ENCODE assay signal across 20 cellular contexts in the genomic region with DNA sequence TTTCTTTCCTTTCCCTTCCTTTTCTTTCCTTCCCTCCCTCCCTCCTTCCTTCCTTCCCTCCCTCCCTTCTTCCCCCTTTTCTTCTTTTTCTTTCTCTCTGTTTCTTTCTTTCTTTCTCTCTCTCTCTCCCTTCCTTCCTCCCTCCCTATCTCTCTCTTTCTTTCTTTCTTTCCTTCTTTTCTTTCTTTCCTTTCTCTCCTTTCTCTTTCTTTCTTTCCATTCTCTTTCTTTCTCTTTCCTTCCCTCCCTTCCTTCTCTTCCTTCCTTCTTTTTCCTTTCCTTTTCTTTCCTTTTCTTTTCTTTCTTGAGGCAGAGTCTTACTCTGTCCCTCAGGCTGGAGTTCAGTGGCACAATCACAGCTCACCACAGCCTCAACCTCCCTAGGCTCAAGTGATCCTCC.
"Had no signal": no experiment of that assay in that cellular context is flagged by ENCODE, and none has a peak within 500 bp of the region (broad histone marks: within the 10 kb centered on the region; RNA-seq: fewer than 3 reads in every experiment).

No MANE protein-coding gene starts in this region.

- H3K27ac ChIP-seq: body of pancreas, cardiac muscle cell, foreskin keratinocyte, parathyroid adenoma, upper lobe of left lung had no signal

- DNase-seq: activated CD4-positive, alpha-beta T cell treated with anti-CD3 and anti-CD28 coated beads for 36 hours; activated CD4-positive, alpha-beta T cell treated with anti-CD3 and anti-CD28 coated beads, Interleukin-2, amount 50 U/mL, for 4 hours; activated effector memory CD4-positive, alpha-beta T cell treated with anti-CD3 and anti-CD28 coated beads, Interleukin-2, amount 50 U/mL, for 16 hours; activated naive CD4-positive, alpha-beta T cell treated with anti-CD3 and anti-CD28 coated beads, Interleukin-2, amount 10 ng/mL, durations not matched to agents 7 days and 5 days; activated T-cell treated with anti-CD3 and anti-CD28 coated beads, Interleukin-2, amount 50 U/mL, for 72 hours; anterior cingulate cortex; body of pancreas; effector memory CD4-positive, alpha-beta T cell; foreskin keratinocyte; left colon; mesenchymal stem cell; nephron progenitor cell; right cardiac atrium; stimulated activated CD4-positive, alpha-beta T cell treated with anti-CD3 and anti-CD28 coated beads, Interleukin-2, amount 100 ng/mL, for 24 hours; stimulated activated naive CD4-positive, alpha-beta T cell; T-helper 9 cell; upper lobe of left lung had no signal

- H3K4me3 ChIP-seq: body of pancreas, cardiac muscle cell, upper lobe of left lung had no signal

- H3K9me3 Mint-ChIP-seq: activated naive CD4-positive, alpha-beta T cell treated with anti-CD3 and anti-CD28 coated beads, Interleukin-2, amount 10 ng/mL, durations not matched to agents 7 days and 5 days; activated T-cell treated with anti-CD3 and anti-CD28 coated beads, Interleukin-2, amount 50 U/mL, for 72 hours; nephron progenitor cell had no signal

- H3K9ac ChIP-seq: parathyroid adenoma had no signal

- H3K27me3 Mint-ChIP-seq: activated CD4-positive, alpha-beta T cell treated with anti-CD3 and anti-CD28 coated beads for 36 hours had no signal

- H3K4me1 Mint-ChIP-seq: activated naive CD4-positive, alpha-beta T cell treated with anti-CD3 and anti-CD28 coated beads, Interleukin-2, amount 10 ng/mL, durations not matched to agents 7 days and 5 days; nephron progenitor cell had no signal

- H3K9me3 ChIP-seq: body of pancreas, upper lobe of left lung had no signal

- H3K27ac Mint-ChIP-seq: activated CD4-positive, alpha-beta T cell treated with anti-CD3 and anti-CD28 coated beads for 36 hours; activated naive CD4-positive, alpha-beta T cell treated with anti-CD3 and anti-CD28 coated beads, Interleukin-2, amount 10 ng/mL, durations not matched to agents 7 days and 5 days; activated T-cell treated with anti-CD3 and anti-CD28 coated beads, Interleukin-2, amount 50 U/mL, for 72 hours; nephron progenitor cell had no signal

- FAIRE-seq: keratinocyte had no signal

- H3K4me1 ChIP-seq: body of pancreas, foreskin keratinocyte, parathyroid adenoma had no signal

- ATAC-seq: activated CD4-positive, alpha-beta T cell treated with anti-CD3 and anti-CD28 coated beads for 36 hours; activated T-cell treated with anti-CD3 and anti-CD28 coated beads, Interleukin-2, amount 50 U/mL, for 72 hours; body of pancreas; foreskin keratinocyte; left colon; right cardiac atrium had no signal

- H3K36me3 ChIP-seq: cardiac muscle cell had no signal

- H3K4me3 Mint-ChIP-seq: activated CD4-positive, alpha-beta T cell treated with anti-CD3 and anti-CD28 coated beads for 36 hours; activated naive CD4-positive, alpha-beta T cell treated with anti-CD3 and anti-CD28 coated beads, Interleukin-2, amount 10 ng/mL, durations not matched to agents 7 days and 5 days; activated T-cell treated with anti-CD3 and anti-CD28 coated beads, Interleukin-2, amount 50 U/mL, for 72 hours; nephron progenitor cell had no signal

- H3K79me2 ChIP-seq: parathyroid adenoma had no signal

- H2AFZ ChIP-seq: parathyroid adenoma had no signal

- H3K27me3 ChIP-seq: body of pancreas, upper lobe of left lung had no signal
